ENCODE assay signal across 23 cellular contexts in genomic region chr9:28668158-28668557, GRCh38.
DNase-seq lines count a peak whose midpoint lies in the region; ATAC-seq, FAIRE-seq and TF ChIP-seq lines count a peak whose summit lies in the region.
"Had no signal": no experiment of that assay in that cellular context is flagged by ENCODE, and none has a peak within 500 bp of the region (broad histone marks: within the 10 kb centered on the region; RNA-seq: fewer than 3 reads in every experiment).

No MANE protein-coding gene starts in this region.

- FAIRE-seq in HTR-8/SVneo (lab: Jason Lieb, UNC) = no peak
- FAIRE-seq: A204.1, endothelial cell of umbilical vein, keratinocyte, TTC549 had no signal

- in situ Hi-C loops in GM13977 (cut with MboI; ENCODE audit: low pct_unique_long_range_greater_than_20kb, low sequenced_read_pairs, unreplicated experiment) = no loop called here

- peak; percentile 94 for ATAC-seq in GM19395 (IDR thresholded peaks at IDR 0.05; ENCODE audit: unreplicated experiment)
- ATAC-seq in HG02763 (IDR thresholded peaks at IDR 0.05; ENCODE audit: unreplicated experiment) = peak; percentile 60
- ATAC-seq in HG03442 (IDR thresholded peaks at IDR 0.05; ENCODE audit: unreplicated experiment) = peak; percentile 94
- ATAC-seq in GM21515 (IDR thresholded peaks at IDR 0.05; ENCODE audit: unreplicated experiment) = no peak
- ATAC-seq: activated CD4-positive, alpha-beta T cell treated with anti-CD3 and anti-CD28 coated beads for 36 hours had no signal

- no peak for TF ChIP-seq CTCF in GM13977 (IDR thresholded peaks at IDR 0.05; ENCODE audit: extremely low read depth, insufficient read depth, missing control alignments)

- peak; percentile 4 for DNase-seq in GM13977 (ENCODE audit: low spot score)
- no peak for DNase-seq in NCI-H1436 treated with DMSO at 0.1 percent for 48 hours (lab: John Stamatoyannopoulos, UW)
- DNase-seq in NCI-H82 (lab: John Stamatoyannopoulos, UW) = no peak
- DNase-seq in HTR-8/SVneo (ENCODE audit: insufficient read length, low spot score) = no peak
- DNase-seq: activated CD4-positive, alpha-beta T cell treated with anti-CD3 and anti-CD28 coated beads for 36 hours; GDM1; H9; hypothalamus; Karpas-422; mammary epithelial cell; naive B cell; NCI-H1417; NCI-H2171; NCI-H774; stimulated activated naive CD4-positive, alpha-beta T cell had no signal
